Comparison of ENCODE assay signal across 9 cellular contexts in genomic region chr1:156660752-156661112, GRCh38. TPM values are rescaled to one million over a fixed set of nuclear protein-coding genes. Genes with fewer than 3 reads are reported as not detected.
DNase-seq lines count a peak whose midpoint lies in the region; ATAC-seq and TF ChIP-seq lines count a peak whose summit lies in the region.
"Had no signal": no experiment of that assay in that cellular context is flagged by ENCODE, and none has a peak within 500 bp of the region (broad histone marks: within the 10 kb centered on the region; RNA-seq: fewer than 3 reads in every experiment).

No MANE protein-coding gene starts in this region.

- H3K36me3 Mint-ChIP-seq in CD14-positive monocyte (peaks cover 0 to 3% of the 10 kb centered on the region in 2 donors), IgD-negative memory B cell (peaks cover 2% of the 10 kb centered on the region), neural crest cell (ENCODE audit: low read depth) (no peaks in the 10 kb centered on the region)

- H3K9me3 Mint-ChIP-seq in CD14-positive monocyte (peaks cover 0 to 16% (median 5%) of the 10 kb centered on the region in 7 donors), IgD-negative memory B cell (no peaks in the 10 kb centered on the region), neural crest cell (no peaks in the 10 kb centered on the region)

- peak overlapping the region; percentile 73 for H3K27ac ChIP-seq in cingulate gyrus (ENCODE audit: low read depth, low read length)

- H3K27ac Mint-ChIP-seq in CD14-positive monocyte (peak overlapping the region; percentile 36 to 86 (median 79)), IgD-negative memory B cell (peak overlapping the region in 2 of 3 donors; percentile 61 to 91), neural crest cell (ENCODE audit: unreplicated experiment) (peak overlapping the region; percentile 99)

- TF ChIP-seq CTCF in CD14-positive monocyte (IDR thresholded peaks at IDR 0.05), result no peak
- TF ChIP-seq CTCF in neural crest cell (conservative IDR thresholded peaks at IDR 0.05), result no peak

- H3K27me3 Mint-ChIP-seq in CD14-positive monocyte (ENCODE audit: low read depth in 3 of 3) (peaks cover 41 to 59% (median 45%) of the 10 kb centered on the region in 3 donors), IgD-negative memory B cell (peaks cover 17% of the 10 kb centered on the region), neural crest cell (ENCODE audit: low read depth) (peaks cover 56% of the 10 kb centered on the region)

- ATAC-seq in HG03521 (IDR thresholded peaks at IDR 0.05; ENCODE audit: unreplicated experiment) (no peak), GM21381 (IDR thresholded peaks at IDR 0.05; ENCODE audit: unreplicated experiment) (no peak)

- H3K4me1 Mint-ChIP-seq in CD14-positive monocyte (peaks cover 80% of the 10 kb centered on the region), IgD-negative memory B cell (peaks cover 48 to 67% (median 59%) of the 10 kb centered on the region in 3 donors), neural crest cell (peaks cover 77% of the 10 kb centered on the region)

- DNase-seq in CD14-positive monocyte (ENCODE audit: low spot score) (no peak), neural crest cell (ENCODE audit: low read depth, low spot score) (no peak), T-helper 9 cell (no peak)
- DNase-seq in stimulated activated CD8-positive, alpha-beta memory T cell treated with anti-CD3 and anti-CD28 coated beads, Interleukin-4, amount 100 ng/mL, for 48 hours, result no peak

- intact Hi-C loops in CD14-positive monocyte (cut with micrococcal nuclease), result loop anchor here in 1 of 2 donors (5.0 kb wide), 1 partner anchor 67 kb away; the partner anchor contains the start of genes ISG20L2 and METTL25B

- H3K4me3 Mint-ChIP-seq in CD14-positive monocyte, result no peak overlapping the region
- H3K4me3 Mint-ChIP-seq in IgD-negative memory B cell, result peak overlapping the region; percentile 4 to 85 (median 52)
- peak overlapping the region; percentile 68 for H3K4me3 Mint-ChIP-seq in neural crest cell

RNA-seq across cellular contexts. Expression of gene NES, which starts 16.5 kb away (rescaled TPM):
- polyA plus RNA-seq in CD14-positive monocyte (not detected), IgD-negative memory B cell (not detected)
- 248 and 265 TPM in 2 replicates for total RNA-seq in neural crest cell

RNA-seq across cellular contexts. Expression of gene BCAN, which starts 18.8 kb away (rescaled TPM):
- polyA plus RNA-seq in CD14-positive monocyte (not detected), IgD-negative memory B cell (not detected)
- total RNA-seq in neural crest cell, result 2.4 and 3.1 TPM in 2 replicates

RNA-seq across cellular contexts. Expression of gene HAPLN2, which starts 41.5 kb away (rescaled TPM):
- polyA plus RNA-seq in CD14-positive monocyte (not detected), IgD-negative memory B cell (not detected)
- total RNA-seq in neural crest cell, result 0.70 and 0.91 TPM in 2 replicates
- total RNA-seq: NCI-H460 had no signal

RNA-seq across cellular contexts. Expression of gene CRABP2, which starts 44.7 kb away (rescaled TPM):
- polyA plus RNA-seq in CD14-positive monocyte (under 1 TPM in 1 of 2 donors, not detected in 1; 0.23 TPM), IgD-negative memory B cell (0.31 TPM)
- 606 and 647 TPM in 2 replicates for total RNA-seq in neural crest cell

RNA-seq across cellular contexts. Expression of gene GPATCH4, which starts 59.5 kb away (rescaled TPM):
- 1 to 10 TPM; 2.6 to 5.3 TPM for polyA plus RNA-seq in CD14-positive monocyte
- polyA plus RNA-seq in IgD-negative memory B cell, result 45.5 TPM
- 40.6 and 41.2 TPM in 2 replicates for total RNA-seq in neural crest cell

Comparison
In these comparisons a context has a peak if more than half of its experiments do, and no peak if none do; other contexts are left out.
1. H3K4me3 Mint-ChIP-seq: peak in IgD-negative memory B cell (4 of 4) and neural crest cell (single experiment); none in CD14-positive monocyte (0 of 2).
2. Peak in every context shown above with its lines, with median percentiles within 50 percentile points of each other: H3K27ac Mint-ChIP-seq.